Comparison of ENCODE assay signal across 10 cellular contexts in the genomic region with DNA sequence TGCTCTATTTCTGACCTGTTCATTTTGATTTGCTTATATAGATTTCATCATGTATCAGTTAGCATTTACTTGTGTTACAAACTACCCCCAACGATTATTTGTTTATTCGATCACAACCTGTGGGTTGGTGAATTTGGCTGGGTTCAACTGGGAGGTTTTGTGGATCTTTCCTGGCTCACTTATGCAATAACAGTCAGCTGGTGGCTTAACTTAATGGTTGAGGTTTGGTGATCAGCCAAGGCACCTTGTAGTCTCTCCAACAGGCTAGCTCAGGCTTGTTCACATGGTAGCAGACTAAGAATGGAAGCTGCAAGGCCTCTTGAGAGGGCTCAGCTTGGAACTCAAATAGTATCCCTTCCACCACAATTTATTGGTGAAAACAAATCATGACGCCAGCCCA. TPM values are rescaled to one million over a fixed set of nuclear protein-coding genes. Genes with fewer than 3 reads are reported as not detected.
DNase-seq lines count a peak whose midpoint lies in the region; ATAC-seq and TF ChIP-seq lines count a peak whose summit lies in the region.
"Had no signal": no experiment of that assay in that cellular context is flagged by ENCODE, and none has a peak within 500 bp of the region (broad histone marks: within the 10 kb centered on the region; RNA-seq: fewer than 3 reads in every experiment).

No MANE protein-coding gene starts in this region.

- no peaks in the 10 kb centered on the region for H3K27me3 Mint-ChIP-seq in activated T-helper 1 cell treated with anti-CD3 and anti-CD28 coated beads, Interleukin-12 subunit alpha, Interleukin-12 subunit beta, Interleukin-2, Interleukin-4 antibody, amounts not matched to agents 30 ng/mL and 10 ng/mL and 1 ng/mL, durations not matched to agents 14 hours and 24 hours and 36 hours (ENCODE audit: insufficient read depth)
- H3K27me3 Mint-ChIP-seq in activated CD8-positive, alpha-beta T cell treated with anti-CD3 and anti-CD28 coated beads, Interleukin-2, amount 10 ng/mL, durations not matched to agents 7 days and 5 days (ENCODE audit: low read depth): no peaks in the 10 kb centered on the region

- no peak overlapping the region for H3K4me3 Mint-ChIP-seq in activated T-helper 1 cell treated with anti-CD3 and anti-CD28 coated beads, Interleukin-12 subunit alpha, Interleukin-12 subunit beta, Interleukin-2, Interleukin-4 antibody, amounts not matched to agents 30 ng/mL and 10 ng/mL and 1 ng/mL, durations not matched to agents 14 hours and 24 hours and 36 hours
- H3K4me3 Mint-ChIP-seq in activated CD8-positive, alpha-beta T cell treated with anti-CD3 and anti-CD28 coated beads, Interleukin-2, amount 10 ng/mL, durations not matched to agents 7 days and 5 days: no peak overlapping the region

- H3K4me3 ChIP-seq in epithelial cell of esophagus (ENCODE audit: low read length): no peak overlapping the region
- H3K4me3 ChIP-seq: HAP-1, PC-9 had no signal

- TF ChIP-seq CTCF in epithelial cell of esophagus (IDR thresholded peaks at IDR 0.05; ENCODE audit: insufficient read depth, low read depth, low read length, missing control alignments): no peak
- no peak for TF ChIP-seq CTCF in GM20000 (IDR thresholded peaks at IDR 0.05; ENCODE audit: extremely low read depth, missing control alignments)

- H3K36me3 Mint-ChIP-seq in activated T-helper 1 cell treated with anti-CD3 and anti-CD28 coated beads, Interleukin-12 subunit alpha, Interleukin-12 subunit beta, Interleukin-2, Interleukin-4 antibody, amounts not matched to agents 30 ng/mL and 10 ng/mL and 1 ng/mL, durations not matched to agents 14 hours and 24 hours and 36 hours (ENCODE audit: low read depth): no peaks in the 10 kb centered on the region
- H3K36me3 Mint-ChIP-seq in activated CD8-positive, alpha-beta T cell treated with anti-CD3 and anti-CD28 coated beads, Interleukin-2, amount 10 ng/mL, durations not matched to agents 7 days and 5 days (ENCODE audit: low read depth): no peaks in the 10 kb centered on the region

- H3K27ac Mint-ChIP-seq in activated T-helper 1 cell treated with anti-CD3 and anti-CD28 coated beads, Interleukin-12 subunit alpha, Interleukin-12 subunit beta, Interleukin-2, Interleukin-4 antibody, amounts not matched to agents 30 ng/mL and 10 ng/mL and 1 ng/mL, durations not matched to agents 14 hours and 24 hours and 36 hours: no peak overlapping the region
- no peak overlapping the region for H3K27ac Mint-ChIP-seq in activated CD8-positive, alpha-beta T cell treated with anti-CD3 and anti-CD28 coated beads, Interleukin-2, amount 10 ng/mL, durations not matched to agents 7 days and 5 days

- POLR2A ChIA-PET in activated CD8-positive, alpha-beta T cell treated with anti-CD3 and anti-CD28 coated beads, Interleukin-2, amount 10 ng/mL, durations not matched to agents 7 days and 5 days (lab: Charles Lee): interaction anchor here (0.7 kb wide), 1 partner anchor 467 kb away, joined by 3 read pairs; the partner anchor contains the start of gene LDAH

- CTCF ChIA-PET in activated CD8-positive, alpha-beta T cell treated with anti-CD3 and anti-CD28 coated beads, Interleukin-2, amount 10 ng/mL, durations not matched to agents 7 days and 5 days (lab: Charles Lee): no interaction called here

- ATAC-seq in HG03469 (IDR thresholded peaks at IDR 0.05; ENCODE audit: unreplicated experiment): no peak
- no peak for ATAC-seq in activated CD8-positive, alpha-beta T cell treated with anti-CD3 and anti-CD28 coated beads, Interleukin-2, amount 10 ng/mL, durations not matched to agents 7 days and 5 days

- DNase-seq in SIG-M5 treated with dmso at 0.1 percent for 504 hours (lab: John Stamatoyannopoulos, UW; ENCODE audit: unreplicated experiment) (peak; percentile 55), SIG-M5 (lab: John Stamatoyannopoulos, UW) (no peak), NCI-H69 (lab: John Stamatoyannopoulos, UW) (peak; percentile 47), epithelial cell of esophagus (ENCODE audit: low read depth) (peak; percentile 99), GM20000 (ENCODE audit: low spot score) (no peak)
- no peak for DNase-seq in activated T-helper 1 cell treated with anti-CD3 and anti-CD28 coated beads, Interleukin-12 subunit alpha, Interleukin-12 subunit beta, Interleukin-2, Interleukin-4 antibody, amounts not matched to agents 30 ng/mL and 10 ng/mL and 1 ng/mL, durations not matched to agents 14 hours and 24 hours and 36 hours (ENCODE audit: low spot score)
- no peak for DNase-seq in activated CD8-positive, alpha-beta T cell treated with anti-CD3 and anti-CD28 coated beads, Interleukin-2, amount 10 ng/mL, durations not matched to agents 7 days and 5 days

- H3K4me1 Mint-ChIP-seq in activated T-helper 1 cell treated with anti-CD3 and anti-CD28 coated beads, Interleukin-12 subunit alpha, Interleukin-12 subunit beta, Interleukin-2, Interleukin-4 antibody, amounts not matched to agents 30 ng/mL and 10 ng/mL and 1 ng/mL, durations not matched to agents 14 hours and 24 hours and 36 hours (ENCODE audit: low read depth): peaks cover 6% of the 10 kb centered on the region
- H3K4me1 Mint-ChIP-seq in activated CD8-positive, alpha-beta T cell treated with anti-CD3 and anti-CD28 coated beads, Interleukin-2, amount 10 ng/mL, durations not matched to agents 7 days and 5 days (ENCODE audit: low read depth): peaks cover 4% of the 10 kb centered on the region

- intact Hi-C loops in activated T-helper 1 cell treated with anti-CD3 and anti-CD28 coated beads, Interleukin-12 subunit alpha, Interleukin-12 subunit beta, Interleukin-2, Interleukin-4 antibody, amounts not matched to agents 30 ng/mL and 10 ng/mL and 1 ng/mL, durations not matched to agents 14 hours and 24 hours and 36 hours (cut with micrococcal nuclease): no loop called here

- no peaks in the 10 kb centered on the region for H3K9me3 Mint-ChIP-seq in activated T-helper 1 cell treated with anti-CD3 and anti-CD28 coated beads, Interleukin-12 subunit alpha, Interleukin-12 subunit beta, Interleukin-2, Interleukin-4 antibody, amounts not matched to agents 30 ng/mL and 10 ng/mL and 1 ng/mL, durations not matched to agents 14 hours and 24 hours and 36 hours
- no peaks in the 10 kb centered on the region for H3K9me3 Mint-ChIP-seq in activated CD8-positive, alpha-beta T cell treated with anti-CD3 and anti-CD28 coated beads, Interleukin-2, amount 10 ng/mL, durations not matched to agents 7 days and 5 days (ENCODE audit: insufficient read depth)

RNA-seq across cellular contexts. Expression of gene PUM2, which starts 5.4 kb away (rescaled TPM):
- 125 and 131 TPM in 2 replicates for total RNA-seq in activated T-helper 1 cell treated with anti-CD3 and anti-CD28 coated beads, Interleukin-12 subunit alpha, Interleukin-12 subunit beta, Interleukin-2, Interleukin-4 antibody, amounts not matched to agents 30 ng/mL and 10 ng/mL and 1 ng/mL, durations not matched to agents 14 hours and 24 hours and 36 hours
- 100 to 1,000 TPM; 123 to 129 TPM for total RNA-seq in activated CD8-positive, alpha-beta T cell treated with anti-CD3 and anti-CD28 coated beads, Interleukin-2, amount 10 ng/mL, durations not matched to agents 7 days and 5 days

Comparison
In these comparisons a context has a peak if more than half of its experiments do, and no peak if none do; other contexts are left out.
1. DNase-seq: peak in SIG-M5 treated with dmso at 0.1 percent for 504 hours (single experiment), NCI-H69 (single experiment) and epithelial cell of esophagus (single experiment); none in SIG-M5 (single experiment), activated T-helper 1 cell treated with anti-CD3 and anti-CD28 coated beads, Interleukin-12 subunit alpha, Interleukin-12 subunit beta, Interleukin-2, Interleukin-4 antibody, amounts not matched to agents 30 ng/mL and 10 ng/mL and 1 ng/mL, durations not matched to agents 14 hours and 24 hours and 36 hours (single experiment), GM20000 (single experiment) and activated CD8-positive, alpha-beta T cell treated with anti-CD3 and anti-CD28 coated beads, Interleukin-2, amount 10 ng/mL, durations not matched to agents 7 days and 5 days (single experiment).